ENCODE assay signal across 2 cellular contexts in genomic region chr7:41706228-41706930, GRCh38.
TF ChIP-seq lines count a peak whose summit lies in the region.

No MANE protein-coding gene starts in this region.

TF ChIP-seq in HCT116, 20 proteins besides CTCF, POLR2A, EP300 and RAD21:
- no peak for TF ChIP-seq ZNF274 (IDR thresholded peaks at IDR 0.05; ENCODE audit: low read depth, low read length)

TF ChIP-seq in liver, 16 proteins besides CTCF, POLR2A, EP300 and RAD21:
- no peak for TF ChIP-seq NR2F2 (IDR thresholded peaks at IDR 0.05)
- TF ChIP-seq RXRA (IDR thresholded peaks at IDR 0.05) = peak in 1 of 2 donors; percentile 3
